In genomic region chr2:43105586-43106562, GRCh38 we compare ENCODE assay signal across 8 cellular contexts.
DNase-seq lines count a peak whose midpoint lies in the region; ATAC-seq and TF ChIP-seq lines count a peak whose summit lies in the region.

No MANE protein-coding gene starts in this region.

- no peaks in the 10 kb centered on the region for H3K36me3 ChIP-seq in prostate gland

- H3K4me1 ChIP-seq in prostate gland (replicated peaks): no peaks in the 10 kb centered on the region

- no peak for ATAC-seq in GM21423 (IDR thresholded peaks at IDR 0.05; ENCODE audit: unreplicated experiment)

- no peak for TF ChIP-seq POLR2A in prostate gland (IDR thresholded peaks at IDR 0.05)

- H3K4me3 ChIP-seq in AG09309 (ENCODE audit: control insufficient read depth, low read depth, low read length) (no peak overlapping the region), prostate gland (no peak overlapping the region)

- H3K27ac Mint-ChIP-seq in glutamatergic neuron (ENCODE audit: unreplicated experiment): no peak overlapping the region

- H3K4me1 Mint-ChIP-seq in glutamatergic neuron (ENCODE audit: low read depth, unreplicated experiment): peaks cover 7% of the 10 kb centered on the region

- peaks cover 2% of the 10 kb centered on the region for H3K27me3 Mint-ChIP-seq in glutamatergic neuron (ENCODE audit: unreplicated experiment)

- no peak for DNase-seq in AG09309 (ENCODE audit: low read depth)
- DNase-seq in HCEC 1CT: peak; percentile 48
- peak; percentile 56 for DNase-seq in SIG-M5 (lab: John Stamatoyannopoulos, UW)
- DNase-seq in fibroblast of peridontal ligament (ENCODE audit: extremely low read depth): peak; percentile 65
- DNase-seq in prostate gland (ENCODE audit: low spot score): peak; percentile 47
- DNase-seq in glutamatergic neuron: no peak
- no peak for DNase-seq in NCI-H1694 treated with DMSO at 0.1 percent for 48 hours (lab: John Stamatoyannopoulos, UW)

- 10% methylated on average over 4 of the region's 4 CpGs for WGBS in prostate gland

- no peaks in the 10 kb centered on the region for H3K36me3 Mint-ChIP-seq in glutamatergic neuron (ENCODE audit: unreplicated experiment)

- no peaks in the 10 kb centered on the region for H3K27me3 ChIP-seq in prostate gland (replicated peaks; ENCODE audit: insufficient read depth)

- H3K9me3 ChIP-seq in prostate gland: no peaks in the 10 kb centered on the region

- H3K27ac ChIP-seq in prostate gland: peak overlapping the region; percentile 74 to 77

- intact Hi-C loops in prostate gland (cut with DNase I): no loop called here

- TF ChIP-seq CTCF in AG09309 (IDR thresholded peaks at IDR 0.05; ENCODE audit: control insufficient read depth, insufficient read depth, low read depth, low read length, missing control alignments) (peak; percentile 49), prostate gland (IDR thresholded peaks at IDR 0.05) (peak in 2 of 4 experiments; percentile 38 to 58), glutamatergic neuron (IDR thresholded peaks at IDR 0.05; ENCODE audit: partially characterized antibody, unreplicated experiment) (no peak)

- peaks cover 2% of the 10 kb centered on the region for H3K9me3 Mint-ChIP-seq in glutamatergic neuron (ENCODE audit: unreplicated experiment)

- no peak overlapping the region for H3K4me3 Mint-ChIP-seq in glutamatergic neuron (ENCODE audit: unreplicated experiment)

Comparison
In these comparisons a context has a peak if more than half of its experiments do, and no peak if none do; other contexts are left out.
1. DNase-seq: peak in HCEC 1CT (single experiment), SIG-M5 (single experiment), fibroblast of peridontal ligament (single experiment) and prostate gland (single experiment); none in AG09309 (single experiment), glutamatergic neuron (single experiment) and NCI-H1694 treated with DMSO at 0.1 percent for 48 hours (single experiment).